ENCODE assay signal across 22 cellular contexts in genomic region chr12:95694148-95694547, GRCh38.
DNase-seq lines count a peak whose midpoint lies in the region; ATAC-seq, FAIRE-seq and TF ChIP-seq lines count a peak whose summit lies in the region.
"Had no signal": no experiment of that assay in that cellular context is flagged by ENCODE, and none has a peak within 500 bp of the region (broad histone marks: within the 10 kb centered on the region; RNA-seq: fewer than 3 reads in every experiment).

No MANE protein-coding gene starts in this region.

- H3K9ac ChIP-seq in mesendoderm (ENCODE audit: low read length) (no peak overlapping the region), mammary epithelial cell (ENCODE audit: insufficient read depth, low read length) (no peak overlapping the region)
- H3K9ac ChIP-seq: BLaER1 treated with 17β-estradiol and CSF1 and Interleukin-3, amounts not matched to agents 10 nM and 100 nM had no signal

- H3K36me3 ChIP-seq in H7 (replicated peaks; ENCODE audit: control insufficient read depth, insufficient read depth, low read length) (no peaks in the 10 kb centered on the region), mesendoderm (ENCODE audit: control insufficient read depth, insufficient read depth, low read length) (no peaks in the 10 kb centered on the region), small intestine (ENCODE audit: control insufficient read depth in 2 of 2, insufficient read depth in 2 of 2, low read length in 2 of 2) (no peaks in the 10 kb centered on the region), mammary epithelial cell (ENCODE audit: insufficient read depth, low read length) (no peaks in the 10 kb centered on the region)
- H3K36me3 ChIP-seq: BLaER1 treated with 17β-estradiol and CSF1 and Interleukin-3, amounts not matched to agents 10 nM and 100 nM had no signal

- H3K36me3 Mint-ChIP-seq in chondrocyte (ENCODE audit: low read depth), result peaks cover 12% of the 10 kb centered on the region
- no peaks in the 10 kb centered on the region for H3K36me3 Mint-ChIP-seq in activated T-cell treated with anti-CD3 and anti-CD28 coated beads, Interleukin-2, amount 50 U/mL, for 4 hours (ENCODE audit: insufficient read depth)

- H2AFZ ChIP-seq in mammary epithelial cell (ENCODE audit: low read depth, low read length), result no peak overlapping the region
- H2AFZ ChIP-seq: PC-9 had no signal

- no peak overlapping the region for H4K5ac ChIP-seq in mesendoderm (ENCODE audit: low read length)

- no peak overlapping the region for H3K4me3 Mint-ChIP-seq in chondrocyte (ENCODE audit: unreplicated experiment)
- H3K4me3 Mint-ChIP-seq in activated T-cell treated with anti-CD3 and anti-CD28 coated beads, Interleukin-2, amount 50 U/mL, for 4 hours, result no peak overlapping the region
- H3K4me3 Mint-ChIP-seq: activated naive CD4-positive, alpha-beta T cell treated with anti-CD3 and anti-CD28 coated beads for 36 hours; activated T-cell treated with anti-CD3 and anti-CD28 coated beads, Interleukin-2, amount 50 U/mL, for 72 hours; effector memory CD8-positive, alpha-beta T cell; H9; IgD-negative memory B cell had no signal

- H3K4me1 ChIP-seq in mesendoderm (ENCODE audit: control insufficient read depth, low read depth, low read length) (peaks cover 3% of the 10 kb centered on the region), small intestine (ENCODE audit: control insufficient read depth in 2 of 2, insufficient read depth in 1 of 2, low read depth in 1 of 2, low read length in 1 of 2) (no peaks in the 10 kb centered on the region), mammary epithelial cell (ENCODE audit: insufficient read depth, low read length) (no peaks in the 10 kb centered on the region)
- H3K4me1 ChIP-seq: BLaER1 treated with 17β-estradiol and CSF1 and Interleukin-3, amounts not matched to agents 10 nM and 100 nM had no signal

- H2AK5ac ChIP-seq in mesendoderm (ENCODE audit: low read length), result no peak overlapping the region

- dilution Hi-C loops in mammary epithelial cell (cut with HindIII; ENCODE audit: low sequenced_read_pairs), result no loop called here

- no CpG with 5 or more reads among the region's 9 CpGs for WGBS in mesendoderm (ENCODE audit: extremely low coverage, insufficient coverage, low lambda C conversion rate)
- 32 to 66% (median 54%) methylated on average over 9 of the region's 9 CpGs for WGBS in small intestine, 3 donors
- 95% methylated on average over 9 of the region's 9 CpGs for WGBS in mammary epithelial cell (ENCODE audit: low coverage, missing lambda C conversion rate)

- no peak overlapping the region for H2BK15ac ChIP-seq in mesendoderm (replicated peaks; ENCODE audit: low read depth)

- TF ChIP-seq CTCF in chondrocyte (IDR thresholded peaks at IDR 0.05) (no peak), mammary epithelial cell (conservative IDR thresholded peaks at IDR 0.05 in 1 of 2, IDR thresholded peaks at IDR 0.05 in 1 of 2; ENCODE audit: extremely low read depth in 1 of 2, insufficient read depth in 1 of 2, low read depth in 1 of 2, low read length in 2 of 2) (no peak)

- no peaks in the 10 kb centered on the region for H3K79me1 ChIP-seq in mesendoderm (ENCODE audit: low read length)

- no peak overlapping the region for H3K23ac ChIP-seq in mesendoderm (ENCODE audit: low read length)

- no peak for FAIRE-seq in small intestine (lab: Jason Lieb, UNC)

- in situ Hi-C loops in mammary epithelial cell (cut with MboI; ENCODE audit: low sequenced_read_pairs in 2 of 2), result no loop called here

- H3K9me3 ChIP-seq in small intestine (ENCODE audit: control insufficient read depth, low read depth) (no peaks in the 10 kb centered on the region), mammary epithelial cell (replicated peaks; ENCODE audit: insufficient read depth, low read length) (no peaks in the 10 kb centered on the region)
- H3K9me3 ChIP-seq: SJSA1 had no signal

- no peak overlapping the region for H3K56ac ChIP-seq in mesendoderm (ENCODE audit: low read length)

- no peaks in the 10 kb centered on the region for H3K27me3 Mint-ChIP-seq in chondrocyte (ENCODE audit: low read depth)
- no peaks in the 10 kb centered on the region for H3K27me3 Mint-ChIP-seq in activated T-cell treated with anti-CD3 and anti-CD28 coated beads, Interleukin-2, amount 50 U/mL, for 4 hours (ENCODE audit: low read depth)
- H3K27me3 Mint-ChIP-seq: IgD-negative memory B cell had no signal

- no peak overlapping the region for H4K8ac ChIP-seq in mesendoderm (ENCODE audit: low read depth, low read length)

- no peak overlapping the region for H3K4ac ChIP-seq in mesendoderm (ENCODE audit: low read depth, low read length)

- BruUV-seq in mammary epithelial cell (replicated peaks; lab: Mats Ljungman, UMichigan), result no TSS peak

- H3K4me2 ChIP-seq in mesendoderm (ENCODE audit: low read length) (no peak overlapping the region), mammary epithelial cell (ENCODE audit: insufficient read depth, low read depth, low read length) (no peak overlapping the region)
- H3K4me2 ChIP-seq: BLaER1 treated with 17β-estradiol and CSF1 and Interleukin-3, amounts not matched to agents 10 nM and 100 nM; PC-9 had no signal

- no peaks in the 10 kb centered on the region for H3K79me2 ChIP-seq in mesendoderm (ENCODE audit: control insufficient read depth, insufficient read depth, low read length)
- H3K79me2 ChIP-seq in mammary epithelial cell (ENCODE audit: insufficient read depth, low read length), result no peaks in the 10 kb centered on the region

- H3K27ac ChIP-seq in mesendoderm (ENCODE audit: low read depth, low read length) (no peak overlapping the region), small intestine (ENCODE audit: low read depth in 1 of 2, low read length in 1 of 2) (no peak overlapping the region), mammary epithelial cell (ENCODE audit: insufficient read depth, low read depth, low read length) (no peak overlapping the region)
- H3K27ac ChIP-seq: BLaER1 treated with 17β-estradiol and CSF1 and Interleukin-3, amounts not matched to agents 10 nM and 100 nM; PC-9; SJSA1 had no signal

- ATAC-seq in GM18868 (IDR thresholded peaks at IDR 0.05; ENCODE audit: unreplicated experiment), result no peak
- ATAC-seq in GM18505 (IDR thresholded peaks at IDR 0.05; ENCODE audit: unreplicated experiment), result no peak
- no peak for ATAC-seq in activated T-cell treated with anti-CD3 and anti-CD28 coated beads, Interleukin-2, amount 50 U/mL, for 4 hours
- ATAC-seq: activated T-cell treated with anti-CD3 and anti-CD28 coated beads, Interleukin-2, amount 50 U/mL, for 72 hours; effector memory CD8-positive, alpha-beta T cell had no signal

- peak overlapping the region; percentile 54 for H3K27ac Mint-ChIP-seq in chondrocyte (ENCODE audit: unreplicated experiment)
- H3K27ac Mint-ChIP-seq: activated naive CD4-positive, alpha-beta T cell treated with anti-CD3 and anti-CD28 coated beads for 36 hours; activated T-cell treated with anti-CD3 and anti-CD28 coated beads, Interleukin-2, amount 50 U/mL, for 72 hours; effector memory CD8-positive, alpha-beta T cell; H9; IgD-negative memory B cell had no signal

- H3K9me3 Mint-ChIP-seq in chondrocyte (ENCODE audit: low read depth), result no peaks in the 10 kb centered on the region
- H3K9me3 Mint-ChIP-seq in activated T-cell treated with anti-CD3 and anti-CD28 coated beads, Interleukin-2, amount 50 U/mL, for 4 hours, result no peaks in the 10 kb centered on the region
- H3K9me3 Mint-ChIP-seq: activated naive CD4-positive, alpha-beta T cell treated with anti-CD3 and anti-CD28 coated beads for 36 hours; activated T-cell treated with anti-CD3 and anti-CD28 coated beads, Interleukin-2, amount 50 U/mL, for 72 hours; effector memory CD8-positive, alpha-beta T cell; H9; IgD-negative memory B cell had no signal

- H3K27me3 ChIP-seq in H7 (ENCODE audit: control insufficient read depth, insufficient read depth, low read length) (no peaks in the 10 kb centered on the region), mesendoderm (ENCODE audit: insufficient read depth, low read length, poor library complexity) (no peaks in the 10 kb centered on the region), small intestine (ENCODE audit: control insufficient read depth in 2 of 2, insufficient read depth in 2 of 2, low read length in 2 of 2) (no peaks in the 10 kb centered on the region), mammary epithelial cell (ENCODE audit: insufficient read depth, low read length) (no peaks in the 10 kb centered on the region)
- H3K27me3 ChIP-seq: BLaER1 treated with 17β-estradiol and CSF1 and Interleukin-3, amounts not matched to agents 10 nM and 100 nM; SJSA1 had no signal

- CTCF ChIA-PET in mammary epithelial cell (lab: Charles Lee; ENCODE audit: low non-redundant PET), result no interaction called here

- TF ChIP-seq POLR2A in GM18505 (IDR thresholded peaks at IDR 0.05; ENCODE audit: borderline replicate concordance, extremely low read depth, insufficient read depth, insufficient read length), result no peak

- no peak overlapping the region for H2BK120ac ChIP-seq in mesendoderm (ENCODE audit: low read depth, low read length)

- DNase-seq in H7 (peak; percentile 22), chondrocyte (ENCODE audit: low spot score) (no peak), mesendoderm (peak; percentile 11), small intestine (peak; percentile 45), mammary epithelial cell (no peak)
- no peak for DNase-seq in activated T-cell treated with anti-CD3 and anti-CD28 coated beads, Interleukin-2, amount 50 U/mL, for 4 hours
- DNase-seq: activated naive CD4-positive, alpha-beta T cell treated with anti-CD3 and anti-CD28 coated beads for 36 hours; activated T-cell treated with anti-CD3 and anti-CD28 coated beads, Interleukin-2, amount 50 U/mL, for 72 hours; anterior cingulate cortex; effector memory CD8-positive, alpha-beta T cell; H9; left cardiac atrium; NCI-H1105; NCI-H2081; NCI-H446 treated with DMSO at 0.1 percent for 48 hours; PC-9; T-helper 1 cell had no signal

- intact Hi-C loops in mammary epithelial cell (cut with micrococcal nuclease), result no loop called here

- no peak overlapping the region for H3K18ac ChIP-seq in mesendoderm (ENCODE audit: low read length)

- no peak overlapping the region for H2BK5ac ChIP-seq in mesendoderm (ENCODE audit: low read length)

- no peaks in the 10 kb centered on the region for H4K20me1 ChIP-seq in mammary epithelial cell (ENCODE audit: insufficient read depth, low read length)
- H4K20me1 ChIP-seq: BLaER1 treated with 17β-estradiol and CSF1 and Interleukin-3, amounts not matched to agents 10 nM and 100 nM had no signal

- H3K4me1 Mint-ChIP-seq in chondrocyte (ENCODE audit: low read depth), result peaks cover 22% of the 10 kb centered on the region
- no peaks in the 10 kb centered on the region for H3K4me1 Mint-ChIP-seq in activated T-cell treated with anti-CD3 and anti-CD28 coated beads, Interleukin-2, amount 50 U/mL, for 4 hours (ENCODE audit: low read depth)

- H3K4me3 ChIP-seq in H7 (ENCODE audit: insufficient read depth, low read depth, low read length) (no peak overlapping the region), mesendoderm (ENCODE audit: low read length) (no peak overlapping the region), small intestine (ENCODE audit: low read depth in 1 of 2, low read length in 2 of 2) (no peak overlapping the region), mammary epithelial cell (replicated peaks in 1 of 3; ENCODE audit: insufficient read depth in 1 of 3, low read depth in 2 of 3, low read length in 3 of 3) (no peak overlapping the region)
- H3K4me3 ChIP-seq: BLaER1 treated with 17β-estradiol and CSF1 and Interleukin-3, amounts not matched to agents 10 nM and 100 nM; PC-9; SJSA1 had no signal

Comparison
In these comparisons a context has a peak if more than half of its experiments do, and no peak if none do; other contexts are left out.
1. DNase-seq: peak in H7 (single experiment), mesendoderm (single experiment) and small intestine (single experiment); none in chondrocyte (single experiment), mammary epithelial cell (single experiment) and activated T-cell treated with anti-CD3 and anti-CD28 coated beads, Interleukin-2, amount 50 U/mL, for 4 hours (single experiment).